Comparison of ENCODE assay signal across 1 cellular context in genomic region chr20:37914672-37915433, GRCh38.
TF ChIP-seq lines count a peak whose summit lies in the region.

No MANE protein-coding gene starts in this region.

TF ChIP-seq in HepG2, 621 proteins besides CTCF, POLR2A, EP300 and RAD21 (continued from another document and continues in another):
- TF ChIP-seq DMTF1 (CRISPR knock-in tag; IDR thresholded peaks at IDR 0.05) (no peak), NR2C2 (CRISPR knock-in tag; IDR thresholded peaks at IDR 0.05; ENCODE audit: borderline replicate concordance) (no peak), ZFP36L1 (CRISPR knock-in tag; IDR thresholded peaks at IDR 0.05) (no peak), SIX1 (CRISPR knock-in tag; IDR thresholded peaks at IDR 0.05; ENCODE audit: borderline replicate concordance) (no peak), KLF13 (CRISPR knock-in tag; IDR thresholded peaks at IDR 0.05) (0 out of 2 replicates have a peak, but pooled peaks have one; percentile 58), RAD51 (IDR thresholded peaks at IDR 0.05; ENCODE audit: borderline replicate concordance) (no peak), ZBTB43 (CRISPR knock-in tag; conservative IDR thresholded peaks at IDR 0.05) (no peak; the same call in 1 of the 2 replicates), REL (CRISPR knock-in tag; conservative IDR thresholded peaks at IDR 0.05) (no peak), DNMT1 (CRISPR knock-in tag; IDR thresholded peaks at IDR 0.05) (no peak), ZNF580 (CRISPR knock-in tag; IDR thresholded peaks at IDR 0.05; ENCODE audit: borderline replicate concordance, low read depth) (no peak; the same call in 1 of the 2 replicates), CCAR2 (optimal IDR thresholded peaks at IDR 0.05; ENCODE audit: low read depth, low read length) (no peak), MXD4 (CRISPR knock-in tag; IDR thresholded peaks at IDR 0.05) (0 out of 2 replicates have a peak, but pooled peaks have one; percentile 28), TBX3 (IDR thresholded peaks at IDR 0.05; ENCODE audit: borderline replicate concordance) (no peak), CERS6 (CRISPR knock-in tag; IDR thresholded peaks at IDR 0.05) (no peak), ARNTL (CRISPR knock-in tag; IDR thresholded peaks at IDR 0.05) (no peak), REXO4 (CRISPR knock-in tag; IDR thresholded peaks at IDR 0.05; ENCODE audit: borderline replicate concordance) (no peak), HOXA3 (CRISPR knock-in tag; IDR thresholded peaks at IDR 0.05) (peak; percentile 23; the same call in 1 of the 2 replicates), MBNL3 (CRISPR knock-in tag; conservative IDR thresholded peaks at IDR 0.05) (no peak), THYN1 (CRISPR knock-in tag; IDR thresholded peaks at IDR 0.05; ENCODE audit: borderline replicate concordance, low read depth) (no peak), JUND (CRISPR knock-in tag; IDR thresholded peaks at IDR 0.05) (no peak), U2AF1 (optimal IDR thresholded peaks at IDR 0.05; ENCODE audit: low read depth, low read length) (peak; percentile 73), NR0B2 (CRISPR knock-in tag; IDR thresholded peaks at IDR 0.05) (0 out of 2 replicates have a peak, but pooled peaks have one; percentile 25), ZNF792 (CRISPR knock-in tag; IDR thresholded peaks at IDR 0.05) (0 out of 2 replicates have a peak, but pooled peaks have one; percentile 47), SP5 (CRISPR knock-in tag; IDR thresholded peaks at IDR 0.05; ENCODE audit: borderline replicate concordance, low read depth) (no peak), CREM (IDR thresholded peaks at IDR 0.05) (no peak), CREM (CRISPR knock-in tag; IDR thresholded peaks at IDR 0.05) (no peak), ZZZ3 (CRISPR knock-in tag; IDR thresholded peaks at IDR 0.05; ENCODE audit: borderline replicate concordance) (no peak), RERE (CRISPR knock-in tag; IDR thresholded peaks at IDR 0.05; ENCODE audit: low read depth) (no peak), ZNF343 (CRISPR knock-in tag; IDR thresholded peaks at IDR 0.05) (no peak), ZNF557 (CRISPR knock-in tag; IDR thresholded peaks at IDR 0.05) (no peak), KMT2A (CRISPR knock-in tag; IDR thresholded peaks at IDR 0.05) (no peak), SP2 (CRISPR knock-in tag; IDR thresholded peaks at IDR 0.05) (peak; percentile 31; the same call in 1 of the 2 replicates), ZNF737 (CRISPR knock-in tag; IDR thresholded peaks at IDR 0.05; ENCODE audit: borderline replicate concordance) (no peak), ZNF3 (CRISPR knock-in tag; IDR thresholded peaks at IDR 0.05) (no peak), ZNF546 (CRISPR knock-in tag; conservative IDR thresholded peaks at IDR 0.05) (no peak), FOSL2 (CRISPR knock-in tag; IDR thresholded peaks at IDR 0.05) (no peak)
- TF ChIP-seq, protein P1, sequence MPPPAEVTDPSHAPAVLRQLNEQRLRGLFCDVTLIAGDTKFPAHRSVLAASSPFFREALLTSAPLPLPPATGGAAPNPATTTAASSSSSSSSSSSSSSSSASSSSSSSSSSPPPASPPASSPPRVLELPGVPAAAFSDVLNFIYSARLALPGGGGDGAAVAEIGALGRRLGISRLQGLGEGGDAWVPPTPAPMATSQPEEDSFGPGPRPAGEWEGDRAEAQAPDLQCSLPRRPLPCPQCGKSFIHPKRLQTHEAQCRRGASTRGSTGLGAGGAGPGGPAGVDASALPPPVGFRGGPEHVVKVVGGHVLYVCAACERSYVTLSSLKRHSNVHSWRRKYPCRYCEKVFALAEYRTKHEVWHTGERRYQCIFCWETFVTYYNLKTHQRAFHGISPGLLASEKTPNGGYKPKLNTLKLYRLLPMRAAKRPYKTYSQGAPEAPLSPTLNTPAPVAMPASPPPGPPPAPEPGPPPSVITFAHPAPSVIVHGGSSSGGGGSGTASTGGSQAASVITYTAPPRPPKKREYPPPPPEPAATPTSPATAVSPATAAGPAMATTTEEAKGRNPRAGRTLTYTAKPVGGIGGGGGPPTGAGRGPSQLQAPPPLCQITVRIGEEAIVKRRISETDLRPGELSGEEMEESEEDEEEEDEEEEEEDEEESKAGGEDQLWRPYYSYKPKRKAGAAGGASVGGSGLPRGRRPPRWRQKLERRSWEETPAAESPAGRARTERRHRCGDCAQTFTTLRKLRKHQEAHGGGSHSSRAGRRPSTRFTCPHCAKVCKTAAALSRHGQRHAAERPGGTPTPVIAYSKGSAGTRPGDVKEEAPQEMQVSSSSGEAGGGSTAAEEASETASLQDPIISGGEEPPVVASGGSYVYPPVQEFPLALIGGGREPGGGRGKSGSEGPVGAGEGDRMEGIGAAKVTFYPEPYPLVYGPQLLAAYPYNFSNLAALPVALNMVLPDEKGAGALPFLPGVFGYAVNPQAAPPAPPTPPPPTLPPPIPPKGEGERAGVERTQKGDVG (CRISPR knock-in tag; IDR thresholded peaks at IDR 0.05; ENCODE audit: borderline replicate concordance), result 0 out of 2 replicates have a peak, but pooled peaks have one; percentile 36
- TF ChIP-seq, protein P2, sequence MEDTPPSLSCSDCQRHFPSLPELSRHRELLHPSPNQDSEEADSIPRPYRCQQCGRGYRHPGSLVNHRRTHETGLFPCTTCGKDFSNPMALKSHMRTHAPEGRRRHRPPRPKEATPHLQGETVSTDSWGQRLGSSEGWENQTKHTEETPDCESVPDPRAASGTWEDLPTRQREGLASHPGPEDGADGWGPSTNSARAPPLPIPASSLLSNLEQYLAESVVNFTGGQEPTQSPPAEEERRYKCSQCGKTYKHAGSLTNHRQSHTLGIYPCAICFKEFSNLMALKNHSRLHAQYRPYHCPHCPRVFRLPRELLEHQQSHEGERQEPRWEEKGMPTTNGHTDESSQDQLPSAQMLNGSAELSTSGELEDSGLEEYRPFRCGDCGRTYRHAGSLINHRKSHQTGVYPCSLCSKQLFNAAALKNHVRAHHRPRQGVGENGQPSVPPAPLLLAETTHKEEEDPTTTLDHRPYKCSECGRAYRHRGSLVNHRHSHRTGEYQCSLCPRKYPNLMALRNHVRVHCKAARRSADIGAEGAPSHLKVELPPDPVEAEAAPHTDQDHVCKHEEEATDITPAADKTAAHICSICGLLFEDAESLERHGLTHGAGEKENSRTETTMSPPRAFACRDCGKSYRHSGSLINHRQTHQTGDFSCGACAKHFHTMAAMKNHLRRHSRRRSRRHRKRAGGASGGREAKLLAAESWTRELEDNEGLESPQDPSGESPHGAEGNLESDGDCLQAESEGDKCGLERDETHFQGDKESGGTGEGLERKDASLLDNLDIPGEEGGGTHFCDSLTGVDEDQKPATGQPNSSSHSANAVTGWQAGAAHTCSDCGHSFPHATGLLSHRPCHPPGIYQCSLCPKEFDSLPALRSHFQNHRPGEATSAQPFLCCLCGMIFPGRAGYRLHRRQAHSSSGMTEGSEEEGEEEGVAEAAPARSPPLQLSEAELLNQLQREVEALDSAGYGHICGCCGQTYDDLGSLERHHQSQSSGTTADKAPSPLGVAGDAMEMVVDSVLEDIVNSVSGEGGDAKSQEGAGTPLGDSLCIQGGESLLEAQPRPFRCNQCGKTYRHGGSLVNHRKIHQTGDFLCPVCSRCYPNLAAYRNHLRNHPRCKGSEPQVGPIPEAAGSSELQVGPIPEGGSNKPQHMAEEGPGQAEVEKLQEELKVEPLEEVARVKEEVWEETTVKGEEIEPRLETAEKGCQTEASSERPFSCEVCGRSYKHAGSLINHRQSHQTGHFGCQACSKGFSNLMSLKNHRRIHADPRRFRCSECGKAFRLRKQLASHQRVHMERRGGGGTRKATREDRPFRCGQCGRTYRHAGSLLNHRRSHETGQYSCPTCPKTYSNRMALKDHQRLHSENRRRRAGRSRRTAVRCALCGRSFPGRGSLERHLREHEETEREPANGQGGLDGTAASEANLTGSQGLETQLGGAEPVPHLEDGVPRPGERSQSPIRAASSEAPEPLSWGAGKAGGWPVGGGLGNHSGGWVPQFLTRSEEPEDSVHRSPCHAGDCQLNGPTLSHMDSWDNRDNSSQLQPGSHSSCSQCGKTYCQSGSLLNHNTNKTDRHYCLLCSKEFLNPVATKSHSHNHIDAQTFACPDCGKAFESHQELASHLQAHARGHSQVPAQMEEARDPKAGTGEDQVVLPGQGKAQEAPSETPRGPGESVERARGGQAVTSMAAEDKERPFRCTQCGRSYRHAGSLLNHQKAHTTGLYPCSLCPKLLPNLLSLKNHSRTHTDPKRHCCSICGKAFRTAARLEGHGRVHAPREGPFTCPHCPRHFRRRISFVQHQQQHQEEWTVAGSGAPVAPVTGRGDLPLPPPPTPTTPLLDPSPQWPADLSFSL (CRISPR knock-in tag; IDR thresholded peaks at IDR 0.05), result no peak
- TF ChIP-seq, protein P3, sequence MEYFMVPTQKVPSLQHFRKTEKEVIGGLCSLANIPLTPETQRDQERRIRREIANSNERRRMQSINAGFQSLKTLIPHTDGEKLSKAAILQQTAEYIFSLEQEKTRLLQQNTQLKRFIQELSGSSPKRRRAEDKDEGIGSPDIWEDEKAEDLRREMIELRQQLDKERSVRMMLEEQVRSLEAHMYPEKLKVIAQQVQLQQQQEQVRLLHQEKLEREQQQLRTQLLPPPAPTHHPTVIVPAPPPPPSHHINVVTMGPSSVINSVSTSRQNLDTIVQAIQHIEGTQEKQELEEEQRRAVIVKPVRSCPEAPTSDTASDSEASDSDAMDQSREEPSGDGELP (IDR thresholded peaks at IDR 0.05; ENCODE audit: borderline replicate concordance, low read depth), result no peak
